15 cellular contexts compared by ENCODE assay signal in the genomic region with DNA sequence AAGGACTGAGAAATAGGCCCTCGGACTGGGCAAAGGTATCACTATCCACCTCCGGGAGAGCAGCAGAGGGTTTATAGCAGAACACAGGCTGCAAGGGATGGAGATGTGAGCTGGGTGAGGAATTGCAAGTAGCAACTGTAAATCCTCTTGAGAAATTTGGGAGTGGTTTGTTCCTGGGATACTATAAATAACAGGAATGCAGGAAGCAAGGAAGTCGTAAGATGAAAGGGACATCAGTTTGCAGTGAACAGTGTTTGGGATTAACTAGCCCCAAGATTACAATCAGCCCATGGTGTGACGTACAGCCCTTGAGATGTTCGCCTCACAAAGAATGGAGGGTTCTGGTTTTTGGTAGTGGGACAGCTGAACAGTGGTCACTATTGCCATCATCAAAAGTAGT.
A peak's percentile ranks its signal among the peaks of the same experiment; 100 is the strongest.
DNase-seq lines count a peak whose midpoint lies in the region.
"Had no signal": no experiment of that assay in that cellular context is flagged by ENCODE, and none has a peak within 500 bp of the region (broad histone marks: within the 10 kb centered on the region; RNA-seq: fewer than 3 reads in every experiment).

No MANE protein-coding gene starts in this region.

- no peaks in the 10 kb centered on the region for H4K20me1 ChIP-seq in BLaER1 treated with 17β-estradiol and CSF1 and Interleukin-3, amounts not matched to agents 10 nM and 100 nM

- no peaks in the 10 kb centered on the region for H3K36me3 ChIP-seq in BLaER1 treated with 17β-estradiol and CSF1 and Interleukin-3, amounts not matched to agents 10 nM and 100 nM

- H3K27ac ChIP-seq in BLaER1 treated with 17β-estradiol and CSF1 and Interleukin-3, amounts not matched to agents 10 nM and 100 nM: peak overlapping the region in 1 of 11 experiments; percentile 16; a peak in 2 of 22 replicates
- no peak overlapping the region for H3K27ac ChIP-seq in substantia nigra (ENCODE audit: low read depth, low read length, poor library complexity, severe bottlenecking)

- no peak overlapping the region for H3K9ac ChIP-seq in BLaER1 treated with 17β-estradiol and CSF1 and Interleukin-3, amounts not matched to agents 10 nM and 100 nM

- peak; percentile 18 for DNase-seq in LHCN-M2 (ENCODE audit: low read depth)
- DNase-seq in islet precursor cell: peak; percentile 58
- DNase-seq in retina: peak; percentile 60
- no peak for DNase-seq in RKO (ENCODE audit: low spot score)
- DNase-seq in NCI-H1105 treated with DMSO at 0.1 percent for 48 hours (lab: John Stamatoyannopoulos, UW): no peak
- DNase-seq in activated naive CD4-positive, alpha-beta T cell (lab: John Stamatoyannopoulos, UW): no peak
- no peak for DNase-seq in substantia nigra (lab: John Stamatoyannopoulos, UW)
- DNase-seq: DMS79, MM.1S, NCI-H1092, NCI-H2081, NCI-H510A, RPMI8226, SHP77 treated with DMSO at 0.1 percent for 48 hours had no signal

- H3K4me3 ChIP-seq in BLaER1 treated with 17β-estradiol and CSF1 and Interleukin-3, amounts not matched to agents 10 nM and 100 nM: no peak overlapping the region

- H3K4me1 ChIP-seq in BLaER1 treated with 17β-estradiol and CSF1 and Interleukin-3, amounts not matched to agents 10 nM and 100 nM: peaks cover 0 to 34% (median 18%) of the 10 kb centered on the region in 10 experiments; a peak in 17 of 20 replicates

- H3K4me2 ChIP-seq in BLaER1 treated with 17β-estradiol and CSF1 and Interleukin-3, amounts not matched to agents 10 nM and 100 nM: peak overlapping the region in 10 of 11 experiments; percentile 11 to 81 (median 65); a peak in 18 of 22 replicates

- no peaks in the 10 kb centered on the region for H3K9me3 ChIP-seq in BLaER1 treated with 17β-estradiol and CSF1 and Interleukin-3, amounts not matched to agents 10 nM and 100 nM (replicated peaks in 1 of 11)

- H3K27me3 ChIP-seq in BLaER1 treated with 17β-estradiol and CSF1 and Interleukin-3, amounts not matched to agents 10 nM and 100 nM: no peaks in the 10 kb centered on the region

Comparison
In these comparisons a context has a peak if more than half of its experiments do, and no peak if none do; other contexts are left out.
1. DNase-seq: peak in LHCN-M2 (single experiment), islet precursor cell (single experiment) and retina (single experiment); none in RKO (single experiment), NCI-H1105 treated with DMSO at 0.1 percent for 48 hours (single experiment), activated naive CD4-positive, alpha-beta T cell (0 of 4) and substantia nigra (0 of 49).